21 cellular contexts compared by ENCODE assay signal in genomic region chr10:132211246-132211645, GRCh38.
"Had no signal": no experiment of that assay in that cellular context is flagged by ENCODE, and none has a peak within 500 bp of the region (broad histone marks: within the 10 kb centered on the region; RNA-seq: fewer than 3 reads in every experiment).

No MANE protein-coding gene starts in this region.

- H3K36me3 ChIP-seq: heart right ventricle, lower lobe of right lung had no signal

- H3K4me3 ChIP-seq: coronary artery, dorsolateral prefrontal cortex, esophagus muscularis mucosa, gastroesophageal sphincter, heart right ventricle, left lung, lower lobe of right lung, mucosa of descending colon had no signal

- H3K27ac ChIP-seq: coronary artery, esophagus muscularis mucosa, foreskin keratinocyte, gastroesophageal sphincter, heart right ventricle, left lung, lower lobe of right lung had no signal

- H3K4me1 ChIP-seq: foreskin keratinocyte, gastroesophageal sphincter, left lung, lower lobe of right lung had no signal

- FAIRE-seq: colon, endothelial cell of umbilical vein, frontal cortex, islet of Langerhans, keratinocyte had no signal

- H3K27me3 ChIP-seq: dorsolateral prefrontal cortex, esophagus muscularis mucosa, foreskin keratinocyte, gastroesophageal sphincter, heart right ventricle, left lung had no signal

- ATAC-seq: foreskin keratinocyte, gastroesophageal sphincter, heart right ventricle, left lung, lower lobe of right lung, mucosa of descending colon had no signal

- DNase-seq: dermis blood vessel endothelial cell; dorsolateral prefrontal cortex; effector CD4-positive, alpha-beta T cell; effector memory CD4-positive, alpha-beta T cell; foreskin keratinocyte; head of caudate nucleus; heart right ventricle; hippocampal formation; kidney glomerular epithelial cell; lower lobe of right lung; mesenchymal stem cell had no signal
